ENCODE assay signal across 9 cellular contexts in the genomic region with DNA sequence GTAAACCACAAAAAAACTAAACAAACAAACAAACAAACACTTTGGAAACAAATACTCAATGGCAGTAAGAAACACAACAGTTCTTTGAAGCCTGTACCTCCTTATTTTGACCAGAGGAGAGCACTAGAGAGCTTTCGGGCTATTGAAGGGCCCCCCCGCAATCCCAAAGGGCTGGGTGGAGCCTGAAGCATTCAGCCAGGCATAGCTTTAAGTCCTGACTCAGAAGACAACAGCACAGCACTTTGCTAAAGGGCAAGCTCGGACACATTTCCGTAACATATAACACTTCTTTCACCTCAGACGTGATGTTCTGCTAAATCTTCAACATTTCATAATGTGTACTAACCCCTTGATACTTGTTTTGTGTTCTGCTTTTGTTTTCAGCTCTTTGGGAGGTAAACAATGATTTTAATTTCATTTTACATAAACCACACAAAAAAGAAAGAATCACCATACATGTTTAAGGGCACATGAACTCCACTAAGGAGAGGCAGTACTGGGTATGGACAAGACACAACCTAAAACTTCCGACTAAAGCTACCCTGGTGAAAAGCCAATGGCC. TPM values are rescaled to one million over a fixed set of nuclear protein-coding genes. Genes with fewer than 3 reads are reported as not detected.
DNase-seq lines count a peak whose midpoint lies in the region; ATAC-seq lines count a peak whose summit lies in the region.
"Had no signal": no experiment of that assay in that cellular context is flagged by ENCODE, and none has a peak within 500 bp of the region (broad histone marks: within the 10 kb centered on the region; RNA-seq: fewer than 3 reads in every experiment).

No MANE protein-coding gene starts in this region.

- CTCF ChIA-PET in activated CD8-positive, alpha-beta T cell treated with anti-CD3 and anti-CD28 coated beads, Interleukin-2, amount 10 ng/mL, durations not matched to agents 7 days and 5 days (lab: Charles Lee), result interaction anchor here (0.8 to 1.7 kb wide), 7 partner anchors 13 to 265 kb away, joined by 3 to 10 read pairs (median 3); no protein-coding TSS in a partner anchor

- no peaks in the 10 kb centered on the region for H3K9me3 Mint-ChIP-seq in activated CD8-positive, alpha-beta T cell treated with anti-CD3 and anti-CD28 coated beads, Interleukin-2, amount 10 ng/mL, durations not matched to agents 7 days and 5 days (ENCODE audit: insufficient read depth)

- H3K4me1 Mint-ChIP-seq in activated CD8-positive, alpha-beta T cell treated with anti-CD3 and anti-CD28 coated beads, Interleukin-2, amount 10 ng/mL, durations not matched to agents 7 days and 5 days (ENCODE audit: low read depth), result no peaks in the 10 kb centered on the region

- no peak overlapping the region for H3K27ac Mint-ChIP-seq in activated CD8-positive, alpha-beta T cell treated with anti-CD3 and anti-CD28 coated beads, Interleukin-2, amount 10 ng/mL, durations not matched to agents 7 days and 5 days

- DNase-seq in DMS79 treated with DMSO at 0.1 percent for 48 hours (lab: John Stamatoyannopoulos, UW) (peak; percentile 73), NCI-H345 treated with DMSO at 0.1 percent for 48 hours (lab: John Stamatoyannopoulos, UW; ENCODE audit: unreplicated experiment) (peak; percentile 80), glomerular visceral epithelial cell (ENCODE audit: extremely low spot score) (peak; percentile 89), nucleus accumbens (lab: John Stamatoyannopoulos, UW) (peak in 45 of 56 donors; percentile 1 to 71 (median 28)), OCI-M2 (lab: John Stamatoyannopoulos, UW; ENCODE audit: unreplicated experiment) (no peak)
- DNase-seq in activated CD8-positive, alpha-beta T cell treated with anti-CD3 and anti-CD28 coated beads, Interleukin-2, amount 10 ng/mL, durations not matched to agents 7 days and 5 days, result peak; percentile 43

- POLR2A ChIA-PET in activated CD8-positive, alpha-beta T cell treated with anti-CD3 and anti-CD28 coated beads, Interleukin-2, amount 10 ng/mL, durations not matched to agents 7 days and 5 days (lab: Charles Lee), result no interaction called here

- H3K27me3 Mint-ChIP-seq in activated CD8-positive, alpha-beta T cell treated with anti-CD3 and anti-CD28 coated beads, Interleukin-2, amount 10 ng/mL, durations not matched to agents 7 days and 5 days (ENCODE audit: low read depth), result peaks cover 3% of the 10 kb centered on the region

- ATAC-seq in GM19452 (IDR thresholded peaks at IDR 0.05; ENCODE audit: unreplicated experiment), result peak; percentile 98
- ATAC-seq in HG03460 (IDR thresholded peaks at IDR 0.05; ENCODE audit: unreplicated experiment), result peak; percentile 97
- ATAC-seq in activated CD8-positive, alpha-beta T cell treated with anti-CD3 and anti-CD28 coated beads, Interleukin-2, amount 10 ng/mL, durations not matched to agents 7 days and 5 days, result no peak

- no peaks in the 10 kb centered on the region for H3K36me3 Mint-ChIP-seq in activated CD8-positive, alpha-beta T cell treated with anti-CD3 and anti-CD28 coated beads, Interleukin-2, amount 10 ng/mL, durations not matched to agents 7 days and 5 days (ENCODE audit: low read depth)

- no peak overlapping the region for H3K4me3 Mint-ChIP-seq in activated CD8-positive, alpha-beta T cell treated with anti-CD3 and anti-CD28 coated beads, Interleukin-2, amount 10 ng/mL, durations not matched to agents 7 days and 5 days

RNA-seq across cellular contexts. Expression of a gene that starts 9.7 kb away (rescaled TPM):
- total RNA-seq in activated CD8-positive, alpha-beta T cell treated with anti-CD3 and anti-CD28 coated beads, Interleukin-2, amount 10 ng/mL, durations not matched to agents 7 days and 5 days, result not detected
- total RNA-seq: mononuclear cell had no signal
